In genomic region chr7:96276019-96276418, GRCh38 we compare ENCODE assay signal across 1 cellular context.
A peak's percentile ranks its signal among the peaks of the same experiment; 100 is the strongest.
TF ChIP-seq lines count a peak whose summit lies in the region.

No MANE protein-coding gene starts in this region.

TF ChIP-seq in HepG2, 621 proteins besides CTCF, POLR2A, EP300 and RAD21 (continued from another document):
- TF ChIP-seq PAXIP1 (CRISPR knock-in tag; conservative IDR thresholded peaks at IDR 0.05) (0 out of 2 replicates have a peak, but pooled peaks have one; percentile 16), HNF4A (CRISPR knock-in tag; IDR thresholded peaks at IDR 0.05) (peak; percentile 50), TEF (CRISPR knock-in tag; IDR thresholded peaks at IDR 0.05) (no peak), ZNF770 (CRISPR knock-in tag; IDR thresholded peaks at IDR 0.05) (no peak), ZNF350 (CRISPR knock-in tag; IDR thresholded peaks at IDR 0.05; ENCODE audit: borderline replicate concordance, low read depth) (no peak)
